9 cellular contexts compared by ENCODE assay signal in the genomic region with DNA sequence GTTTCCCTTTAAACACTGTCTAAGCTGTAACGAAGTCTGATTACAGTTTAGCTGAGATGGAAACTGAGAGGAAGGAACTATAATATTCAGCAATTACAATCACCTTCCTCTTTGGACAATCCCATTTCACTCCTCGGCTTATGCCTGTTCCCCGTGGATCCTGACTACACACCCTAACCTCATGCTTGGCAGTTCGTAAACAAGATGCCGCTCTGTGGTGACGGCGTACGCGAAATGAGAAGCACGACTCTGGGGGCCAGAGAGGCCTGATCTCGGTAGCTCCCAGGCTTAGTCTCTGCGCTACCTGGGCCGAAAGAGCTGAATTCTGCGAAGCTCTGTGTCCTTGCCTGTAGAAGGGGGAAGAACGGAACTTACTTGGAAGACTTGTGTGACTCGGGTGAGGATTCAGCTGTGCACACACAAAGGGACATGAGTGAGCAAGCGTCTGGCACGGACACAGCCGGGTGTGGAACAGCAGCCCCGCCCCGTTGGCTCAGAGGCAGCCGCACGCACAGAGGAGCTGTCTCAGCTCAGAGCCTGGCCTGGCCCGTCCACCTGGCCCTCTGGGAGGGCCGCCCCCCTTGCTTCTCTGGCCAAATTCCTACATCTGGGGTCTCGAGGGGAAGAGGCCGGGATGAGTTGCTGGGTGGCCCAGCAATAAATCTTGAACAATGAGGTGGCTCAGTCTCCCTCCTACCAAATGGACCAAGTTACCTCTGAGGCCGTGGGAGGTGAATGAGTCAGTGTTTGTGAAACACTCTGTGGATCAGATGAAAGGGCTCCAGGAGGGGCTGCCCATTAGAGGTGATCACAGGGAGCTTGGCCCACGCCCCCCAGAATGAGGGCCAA.
DNase-seq lines count a peak whose midpoint lies in the region; ATAC-seq and TF ChIP-seq lines count a peak whose summit lies in the region.
"Had no signal": no experiment of that assay in that cellular context is flagged by ENCODE, and none has a peak within 500 bp of the region (broad histone marks: within the 10 kb centered on the region; RNA-seq: fewer than 3 reads in every experiment).

No MANE protein-coding gene starts in this region.

- TF ChIP-seq CTCF in kidney epithelial cell (IDR thresholded peaks at IDR 0.05; ENCODE audit: insufficient read depth, low read length, poor library complexity, severe bottlenecking): no peak

- no peaks in the 10 kb centered on the region for H3K4me1 Mint-ChIP-seq in T-helper 2 cell treated with Interferon-gamma antibody and Interleukin-4, amounts not matched to agents 5 μg/mL and 100 μg/mL, for 36 hours (ENCODE audit: low read depth)
- peaks cover 0 to 10% of the 10 kb centered on the region in 2 donors for H3K4me1 Mint-ChIP-seq in stimulated activated naive B cell treated with anti-CD40 and anti-IgM and Interleukin-4, amounts not matched to agents 10 μg/mL and 1 μg/mL and 100 μg/mL, for 72 hours

- ATAC-seq in activated naive CD4-positive, alpha-beta T cell treated with anti-CD3 and anti-CD28 coated beads, Interleukin-2, amount 50 U/mL, for 72 hours: peak; percentile 63 to 65
- ATAC-seq in stimulated activated naive B cell treated with anti-CD40 and anti-IgM and Interleukin-4, amounts not matched to agents 10 μg/mL and 1 μg/mL and 100 μg/mL, for 72 hours (replicated peaks): no peak
- ATAC-seq in GM18519 (IDR thresholded peaks at IDR 0.05; ENCODE audit: low FRiP score, unreplicated experiment): no peak

- H3K9me3 Mint-ChIP-seq in T-helper 2 cell treated with Interferon-gamma antibody and Interleukin-4, amounts not matched to agents 5 μg/mL and 100 μg/mL, for 36 hours: no peaks in the 10 kb centered on the region
- H3K9me3 Mint-ChIP-seq in activated naive CD4-positive, alpha-beta T cell treated with anti-CD3 and anti-CD28 coated beads, Interleukin-2, amount 50 U/mL, for 72 hours: no peaks in the 10 kb centered on the region
- peaks cover 5 to 7% of the 10 kb centered on the region in 2 donors for H3K9me3 Mint-ChIP-seq in stimulated activated naive B cell treated with anti-CD40 and anti-IgM and Interleukin-4, amounts not matched to agents 10 μg/mL and 1 μg/mL and 100 μg/mL, for 72 hours

- peak; percentile 13 for DNase-seq in T-helper 2 cell treated with Interferon-gamma antibody and Interleukin-4, amounts not matched to agents 5 μg/mL and 100 μg/mL, for 36 hours (ENCODE audit: low spot score)
- DNase-seq in T-helper 2 cell (no peak), kidney epithelial cell (ENCODE audit: low read depth) (peak; percentile 45), SJCRH30 (no peak), GDM1 (lab: John Stamatoyannopoulos, UW) (no peak)
- no peak for DNase-seq in activated naive CD4-positive, alpha-beta T cell treated with anti-CD3 and anti-CD28 coated beads, Interleukin-2, amount 50 U/mL, for 72 hours (ENCODE audit: low spot score in 2 of 2)
- DNase-seq in stimulated activated naive B cell treated with anti-CD40 and anti-IgM and Interleukin-4, amounts not matched to agents 10 μg/mL and 1 μg/mL and 100 μg/mL, for 72 hours: no peak
- DNase-seq: T-helper 9 cell had no signal

- no peak overlapping the region for H3K27ac Mint-ChIP-seq in T-helper 2 cell treated with Interferon-gamma antibody and Interleukin-4, amounts not matched to agents 5 μg/mL and 100 μg/mL, for 36 hours
- peak overlapping the region in 1 of 2 donors; percentile 48 for H3K27ac Mint-ChIP-seq in activated naive CD4-positive, alpha-beta T cell treated with anti-CD3 and anti-CD28 coated beads, Interleukin-2, amount 50 U/mL, for 72 hours
- no peak overlapping the region for H3K27ac Mint-ChIP-seq in stimulated activated naive B cell treated with anti-CD40 and anti-IgM and Interleukin-4, amounts not matched to agents 10 μg/mL and 1 μg/mL and 100 μg/mL, for 72 hours

- no peaks in the 10 kb centered on the region for H3K9me3 ChIP-seq in SJCRH30 (replicated peaks)

- H3K36me3 Mint-ChIP-seq in T-helper 2 cell treated with Interferon-gamma antibody and Interleukin-4, amounts not matched to agents 5 μg/mL and 100 μg/mL, for 36 hours (ENCODE audit: low read depth): no peaks in the 10 kb centered on the region
- H3K36me3 Mint-ChIP-seq in activated naive CD4-positive, alpha-beta T cell treated with anti-CD3 and anti-CD28 coated beads, Interleukin-2, amount 50 U/mL, for 72 hours: no peaks in the 10 kb centered on the region
- H3K36me3 Mint-ChIP-seq in stimulated activated naive B cell treated with anti-CD40 and anti-IgM and Interleukin-4, amounts not matched to agents 10 μg/mL and 1 μg/mL and 100 μg/mL, for 72 hours: no peaks in the 10 kb centered on the region

- H3K36me3 ChIP-seq in kidney epithelial cell (ENCODE audit: control insufficient read depth, insufficient read depth, low read length) (no peaks in the 10 kb centered on the region), SJCRH30 (no peaks in the 10 kb centered on the region)

- peaks cover 15% of the 10 kb centered on the region for H3K27me3 ChIP-seq in kidney epithelial cell (ENCODE audit: control insufficient read depth, insufficient read depth, low read length)
- no peaks in the 10 kb centered on the region for H3K27me3 ChIP-seq in SJCRH30

- H3K4me1 ChIP-seq in SJCRH30: peaks cover 20% of the 10 kb centered on the region

- H3K27ac ChIP-seq in SJCRH30: no peak overlapping the region

- no peak overlapping the region for H3K4me3 Mint-ChIP-seq in T-helper 2 cell treated with Interferon-gamma antibody and Interleukin-4, amounts not matched to agents 5 μg/mL and 100 μg/mL, for 36 hours
- peak overlapping the region; percentile 52 to 53 for H3K4me3 Mint-ChIP-seq in stimulated activated naive B cell treated with anti-CD40 and anti-IgM and Interleukin-4, amounts not matched to agents 10 μg/mL and 1 μg/mL and 100 μg/mL, for 72 hours

- H3K4me3 ChIP-seq in kidney epithelial cell (ENCODE audit: low read depth, low read length) (no peak overlapping the region), SJCRH30 (no peak overlapping the region)

- H3K27me3 Mint-ChIP-seq in T-helper 2 cell treated with Interferon-gamma antibody and Interleukin-4, amounts not matched to agents 5 μg/mL and 100 μg/mL, for 36 hours (ENCODE audit: low read depth): no peaks in the 10 kb centered on the region
- H3K27me3 Mint-ChIP-seq in stimulated activated naive B cell treated with anti-CD40 and anti-IgM and Interleukin-4, amounts not matched to agents 10 μg/mL and 1 μg/mL and 100 μg/mL, for 72 hours: peaks cover 0 to 12% of the 10 kb centered on the region in 2 donors

Comparison
In these comparisons a context has a peak if more than half of its experiments do, and no peak if none do; other contexts are left out.
1. DNase-seq: peak in T-helper 2 cell treated with Interferon-gamma antibody and Interleukin-4, amounts not matched to agents 5 μg/mL and 100 μg/mL, for 36 hours (single experiment) and kidney epithelial cell (single experiment); none in T-helper 2 cell (0 of 5), activated naive CD4-positive, alpha-beta T cell treated with anti-CD3 and anti-CD28 coated beads, Interleukin-2, amount 50 U/mL, for 72 hours (0 of 2), stimulated activated naive B cell treated with anti-CD40 and anti-IgM and Interleukin-4, amounts not matched to agents 10 μg/mL and 1 μg/mL and 100 μg/mL, for 72 hours (single experiment), SJCRH30 (0 of 2) and GDM1 (single experiment).
2. ATAC-seq: peak in activated naive CD4-positive, alpha-beta T cell treated with anti-CD3 and anti-CD28 coated beads, Interleukin-2, amount 50 U/mL, for 72 hours (2 of 2); none in stimulated activated naive B cell treated with anti-CD40 and anti-IgM and Interleukin-4, amounts not matched to agents 10 μg/mL and 1 μg/mL and 100 μg/mL, for 72 hours (0 of 2) and GM18519 (single experiment).